In the genomic region with DNA sequence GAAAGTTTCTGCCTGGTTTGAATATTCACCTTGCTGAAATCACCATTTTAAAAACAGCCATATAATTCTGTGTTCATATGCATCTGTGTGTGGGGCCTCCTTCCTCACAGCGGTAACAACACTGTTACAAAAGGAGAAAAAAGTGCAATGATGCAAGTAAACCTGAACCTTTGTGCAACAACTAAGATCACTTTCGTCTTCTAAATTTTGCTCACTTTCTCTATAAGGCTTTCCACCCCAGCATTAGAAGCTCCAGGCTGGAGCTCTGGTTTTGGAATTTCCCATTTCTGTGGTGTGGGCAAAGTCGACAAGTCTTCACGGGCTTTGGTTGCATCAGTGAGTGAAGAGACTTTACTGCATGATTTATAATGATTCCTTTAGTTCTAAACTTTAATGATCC, we compare ENCODE assay signal across 14 cellular contexts. TPM values are rescaled to one million over a fixed set of nuclear protein-coding genes. Genes with fewer than 3 reads are reported as not detected.
DNase-seq lines count a peak whose midpoint lies in the region; ATAC-seq, FAIRE-seq and TF ChIP-seq lines count a peak whose summit lies in the region.
"Had no signal": no experiment of that assay in that cellular context is flagged by ENCODE, and none has a peak within 500 bp of the region (broad histone marks: within the 10 kb centered on the region; RNA-seq: fewer than 3 reads in every experiment).

No MANE protein-coding gene starts in this region.

- H3K4me3 ChIP-seq in Karpas-422 (ENCODE audit: low read length) (no peak overlapping the region), iPS-20b (ENCODE audit: low read length) (peak overlapping the region; percentile 9; the same call in 1 of the 2 replicates)
- H3K4me3 ChIP-seq: gastroesophageal sphincter had no signal

- H3K27me3 Mint-ChIP-seq in immature natural killer cell (ENCODE audit: low read depth in 3 of 3): peaks cover 2 to 3% (median 2%) of the 10 kb centered on the region in 3 donors
- H3K27me3 Mint-ChIP-seq: activated CD4-positive, alpha-beta T cell treated with anti-CD3 and anti-CD28 coated beads, Interleukin-2, amount 10 ng/mL, durations not matched to agents 24 days and 14 days had no signal

- peak overlapping the region; percentile 37 for H3K4me2 ChIP-seq in Karpas-422 (ENCODE audit: low read depth, low read length, poor library complexity, severe bottlenecking)

- no peaks in the 10 kb centered on the region for H3K27me3 ChIP-seq in Karpas-422 (ENCODE audit: low read length)
- H3K27me3 ChIP-seq in iPS-20b (ENCODE audit: insufficient read depth, low read length): no peaks in the 10 kb centered on the region
- H3K27me3 ChIP-seq: gastroesophageal sphincter had no signal

- H3K4me1 Mint-ChIP-seq in immature natural killer cell: no peaks in the 10 kb centered on the region
- H3K4me1 Mint-ChIP-seq: CD8-positive, alpha-beta memory T cell had no signal

- intact Hi-C loops in Right ventricle myocardium inferior (cut with DNase I): no loop called here

- TF ChIP-seq POLR2A in H54 (IDR thresholded peaks at IDR 0.05; ENCODE audit: low read depth, low read length): no peak

- H3K9me3 Mint-ChIP-seq in immature natural killer cell: no peaks in the 10 kb centered on the region
- H3K9me3 Mint-ChIP-seq: activated CD4-positive, alpha-beta T cell treated with anti-CD3 and anti-CD28 coated beads, Interleukin-2, amount 10 ng/mL, durations not matched to agents 24 days and 14 days; activated naive CD4-positive, alpha-beta T cell treated with anti-CD3 and anti-CD28 coated beads, Interleukin-2, amount 10 ng/mL, durations not matched to agents 7 days and 5 days; CD8-positive, alpha-beta memory T cell had no signal

- peaks cover 96% of the 10 kb centered on the region for H3K79me2 ChIP-seq in Karpas-422 (ENCODE audit: low read length)

- H3K4me1 ChIP-seq in Karpas-422 (ENCODE audit: low read length): peaks cover 72% of the 10 kb centered on the region
- H3K4me1 ChIP-seq in iPS-20b (ENCODE audit: insufficient read depth, low read length): peaks cover 43% of the 10 kb centered on the region

- H3K4me3 Mint-ChIP-seq in immature natural killer cell: no peak overlapping the region
- H3K4me3 Mint-ChIP-seq: activated CD4-positive, alpha-beta T cell treated with anti-CD3 and anti-CD28 coated beads, Interleukin-2, amount 10 ng/mL, durations not matched to agents 24 days and 14 days; activated naive CD4-positive, alpha-beta T cell treated with anti-CD3 and anti-CD28 coated beads, Interleukin-2, amount 10 ng/mL, durations not matched to agents 7 days and 5 days; CD8-positive, alpha-beta memory T cell had no signal

- H3K9me2 ChIP-seq in Karpas-422 (replicated peaks; ENCODE audit: insufficient read depth, low read length): no peaks in the 10 kb centered on the region

- H3K9ac ChIP-seq in Karpas-422 (ENCODE audit: low read length) (0 out of 2 replicates have a peak overlapping the region, but pooled peaks have one; percentile 6), iPS-20b (ENCODE audit: low read depth, low read length) (peak overlapping the region; percentile 24; the same call in 1 of the 2 replicates)

- H3K9me3 ChIP-seq in Karpas-422 (ENCODE audit: low read length) (no peaks in the 10 kb centered on the region), iPS-20b (ENCODE audit: insufficient read depth, low read depth, low read length) (no peaks in the 10 kb centered on the region; the same call in 1 of the 2 replicates)
- H3K9me3 ChIP-seq: gastroesophageal sphincter had no signal

- no peaks in the 10 kb centered on the region for H4K20me1 ChIP-seq in Karpas-422 (ENCODE audit: insufficient read depth, low read depth, low read length)

- peak overlapping the region; percentile 77 for H3K27ac ChIP-seq in Karpas-422 (ENCODE audit: low read length)
- no peak overlapping the region for H3K27ac ChIP-seq in iPS-20b (ENCODE audit: low read length)
- H3K27ac ChIP-seq: gastroesophageal sphincter had no signal

- H3K27ac Mint-ChIP-seq in immature natural killer cell: no peak overlapping the region
- H3K27ac Mint-ChIP-seq: activated CD4-positive, alpha-beta T cell treated with anti-CD3 and anti-CD28 coated beads, Interleukin-2, amount 10 ng/mL, durations not matched to agents 24 days and 14 days; activated naive CD4-positive, alpha-beta T cell treated with anti-CD3 and anti-CD28 coated beads, Interleukin-2, amount 10 ng/mL, durations not matched to agents 7 days and 5 days; CD8-positive, alpha-beta memory T cell had no signal

- FAIRE-seq in H54 (lab: Jason Lieb, UNC): peak; percentile 67

- no peak for DNase-seq in H54 (ENCODE audit: insufficient read length, low spot score)
- DNase-seq in Karpas-422: peak; percentile 45
- DNase-seq in DMS79 treated with DMSO at 0.1 percent for 48 hours (lab: John Stamatoyannopoulos, UW): no peak
- DNase-seq in Right ventricle myocardium inferior (ENCODE audit: missing footprints): no peak
- DNase-seq in activated naive CD4-positive, alpha-beta T cell treated with anti-CD3 and anti-CD28 coated beads, Interleukin-2, amount 50 U/mL, for 16 hours: no peak
- no peak for DNase-seq in immature natural killer cell
- DNase-seq: activated CD4-positive, alpha-beta T cell treated with anti-CD3 and anti-CD28 coated beads, Interleukin-2, amount 10 ng/mL, durations not matched to agents 24 days and 14 days; activated naive CD4-positive, alpha-beta T cell treated with anti-CD3 and anti-CD28 coated beads, Interleukin-2, amount 10 ng/mL, durations not matched to agents 7 days and 5 days; CD8-positive, alpha-beta memory T cell; cortex of kidney; NCI-H510A had no signal

- H3K36me3 Mint-ChIP-seq in immature natural killer cell: no peaks in the 10 kb centered on the region
- H3K36me3 Mint-ChIP-seq: activated naive CD4-positive, alpha-beta T cell treated with anti-CD3 and anti-CD28 coated beads, Interleukin-2, amount 10 ng/mL, durations not matched to agents 7 days and 5 days; CD8-positive, alpha-beta memory T cell had no signal

- ATAC-seq in GM18508 (IDR thresholded peaks at IDR 0.05; ENCODE audit: insufficient read depth, unreplicated experiment): peak; percentile 35
- no peak for ATAC-seq in Right ventricle myocardium inferior
- ATAC-seq: gastroesophageal sphincter had no signal

- H2AFZ ChIP-seq in Karpas-422 (ENCODE audit: low read length): no peak overlapping the region

- H3K36me3 ChIP-seq in Karpas-422 (ENCODE audit: insufficient read depth, low read length): peaks cover 23% of the 10 kb centered on the region
- H3K36me3 ChIP-seq in iPS-20b (ENCODE audit: insufficient read depth, low read depth, low read length): 0 out of 2 replicates have a peak, but pooled peaks cover 8% of the 10 kb centered on the region
- H3K36me3 ChIP-seq: gastroesophageal sphincter had no signal

RNA-seq across cellular contexts. Expression of gene FGD6, which starts 18.4 kb away (rescaled TPM):
- 42.2 and 42.5 TPM in 2 replicates for total RNA-seq in Karpas-422 (2014; rRNA removed; shearing (Covaris generic); ENCODE audit: low replicate concordance)
- 22.2 TPM for total RNA-seq in Right ventricle myocardium inferior
- 1 to 10 TPM in 1 of 3 donors, under 1 TPM in 1, not detected in 1; 0.23 to 1.0 TPM for polyA plus RNA-seq in immature natural killer cell

RNA-seq across cellular contexts. Expression of gene VEZT, which starts 18.7 kb away (rescaled TPM):
- 85.9 and 169 TPM in 2 replicates for total RNA-seq in Karpas-422 (2014; rRNA removed; shearing (Covaris generic); ENCODE audit: low replicate concordance)
- 51.5 TPM for total RNA-seq in Right ventricle myocardium inferior
- polyA plus RNA-seq in immature natural killer cell: 10 to 100 TPM; 19.8 to 27.7 (median 20.4) TPM
